In genomic region chr10:119113805-119114732, GRCh38 we compare ENCODE assay signal across 1 cellular context.
A peak's percentile ranks its signal among the peaks of the same experiment; 100 is the strongest.
TF ChIP-seq lines count a peak whose summit lies in the region.

No MANE protein-coding gene starts in this region.

TF ChIP-seq in HepG2, 621 proteins besides CTCF, POLR2A, EP300 and RAD21 (continued from another document and continues in another):
- TF ChIP-seq CBX5 (CRISPR knock-in tag; IDR thresholded peaks at IDR 0.05; ENCODE audit: borderline replicate concordance) (peak; percentile 81; the same call in 1 of the 2 replicates), SALL1 (CRISPR knock-in tag; IDR thresholded peaks at IDR 0.05) (peak; percentile 99), SNAPC4 (CRISPR knock-in tag; IDR thresholded peaks at IDR 0.05) (0 out of 2 replicates have a peak, but pooled peaks have one; percentile 23), NONO (IDR thresholded peaks at IDR 0.05) (no peak), NONO (CRISPR knock-in tag; conservative IDR thresholded peaks at IDR 0.05) (no peak), KDM6A (CRISPR knock-in tag; IDR thresholded peaks at IDR 0.05; ENCODE audit: low read depth) (peak; percentile 88), RCOR2 (CRISPR knock-in tag; IDR thresholded peaks at IDR 0.05) (peak; percentile 47; the same call in 1 of the 2 replicates), SKIL (CRISPR knock-in tag; IDR thresholded peaks at IDR 0.05; ENCODE audit: borderline replicate concordance) (peak; percentile 54; the same call in 1 of the 2 replicates), DNMT1 (CRISPR knock-in tag; IDR thresholded peaks at IDR 0.05) (0 out of 2 replicates have a peak, but pooled peaks have one; percentile 71), ZNF839 (CRISPR knock-in tag; IDR thresholded peaks at IDR 0.05; ENCODE audit: borderline replicate concordance) (no peak), STAG1 (CRISPR knock-in tag; IDR thresholded peaks at IDR 0.05) (peak; percentile 16; the same call in 1 of the 2 replicates), ZNF12 (CRISPR knock-in tag; IDR thresholded peaks at IDR 0.05) (peak; percentile 26; the same call in 1 of the 2 replicates), KLF12 (CRISPR knock-in tag; IDR thresholded peaks at IDR 0.05; ENCODE audit: borderline replicate concordance) (no peak), HIVEP1 (CRISPR knock-in tag; IDR thresholded peaks at IDR 0.05) (peak; percentile 63; the same call in 1 of the 2 replicates), NBN (conservative IDR thresholded peaks at IDR 0.05) (no peak), ERF (CRISPR knock-in tag; IDR thresholded peaks at IDR 0.05) (peak; percentile 76; the same call in 1 of the 2 replicates), SMARCE1 (IDR thresholded peaks at IDR 0.05; ENCODE audit: borderline replicate concordance) (peak; percentile 48; the same call in 1 of the 2 replicates), JUNB (CRISPR knock-in tag; IDR thresholded peaks at IDR 0.05; ENCODE audit: borderline replicate concordance) (peak; percentile 78; the same call in 1 of the 2 replicates), GLI4 (CRISPR knock-in tag; IDR thresholded peaks at IDR 0.05; ENCODE audit: borderline replicate concordance) (no peak), ZNF367 (CRISPR knock-in tag; IDR thresholded peaks at IDR 0.05; ENCODE audit: borderline replicate concordance) (no peak), ZNF674 (CRISPR knock-in tag; IDR thresholded peaks at IDR 0.05; ENCODE audit: low read depth) (0 out of 2 replicates have a peak, but pooled peaks have one; percentile 28), ZNF749 (CRISPR knock-in tag; IDR thresholded peaks at IDR 0.05; ENCODE audit: borderline replicate concordance) (no peak), MXD4 (CRISPR knock-in tag; IDR thresholded peaks at IDR 0.05) (peak; percentile 53; the same call in 1 of the 2 replicates), DR1 (CRISPR knock-in tag; IDR thresholded peaks at IDR 0.05) (no peak), NR2F2 (IDR thresholded peaks at IDR 0.05; ENCODE audit: borderline replicate concordance, low read depth) (peak; percentile 54; the same call in 1 of the 2 replicates), NFE2L1 (CRISPR knock-in tag; IDR thresholded peaks at IDR 0.05; ENCODE audit: borderline replicate concordance) (no peak), MLXIP (CRISPR knock-in tag; IDR thresholded peaks at IDR 0.05; ENCODE audit: borderline replicate concordance) (no peak), ZNF335 (CRISPR knock-in tag; IDR thresholded peaks at IDR 0.05) (peak; percentile 75; the same call in 1 of the 2 replicates), ZNF331 (CRISPR knock-in tag; IDR thresholded peaks at IDR 0.05) (peak; percentile 65; the same call in 1 of the 2 replicates), SIX4 (CRISPR knock-in tag; IDR thresholded peaks at IDR 0.05) (peak; percentile 63; the same call in 1 of the 2 replicates), PAF1 (CRISPR knock-in tag; IDR thresholded peaks at IDR 0.05) (no peak), SNAPC2 (CRISPR knock-in tag; IDR thresholded peaks at IDR 0.05) (no peak), SALL2 (CRISPR knock-in tag; IDR thresholded peaks at IDR 0.05) (peak; percentile 52; the same call in 1 of the 2 replicates)
- TF ChIP-seq, protein P1, sequence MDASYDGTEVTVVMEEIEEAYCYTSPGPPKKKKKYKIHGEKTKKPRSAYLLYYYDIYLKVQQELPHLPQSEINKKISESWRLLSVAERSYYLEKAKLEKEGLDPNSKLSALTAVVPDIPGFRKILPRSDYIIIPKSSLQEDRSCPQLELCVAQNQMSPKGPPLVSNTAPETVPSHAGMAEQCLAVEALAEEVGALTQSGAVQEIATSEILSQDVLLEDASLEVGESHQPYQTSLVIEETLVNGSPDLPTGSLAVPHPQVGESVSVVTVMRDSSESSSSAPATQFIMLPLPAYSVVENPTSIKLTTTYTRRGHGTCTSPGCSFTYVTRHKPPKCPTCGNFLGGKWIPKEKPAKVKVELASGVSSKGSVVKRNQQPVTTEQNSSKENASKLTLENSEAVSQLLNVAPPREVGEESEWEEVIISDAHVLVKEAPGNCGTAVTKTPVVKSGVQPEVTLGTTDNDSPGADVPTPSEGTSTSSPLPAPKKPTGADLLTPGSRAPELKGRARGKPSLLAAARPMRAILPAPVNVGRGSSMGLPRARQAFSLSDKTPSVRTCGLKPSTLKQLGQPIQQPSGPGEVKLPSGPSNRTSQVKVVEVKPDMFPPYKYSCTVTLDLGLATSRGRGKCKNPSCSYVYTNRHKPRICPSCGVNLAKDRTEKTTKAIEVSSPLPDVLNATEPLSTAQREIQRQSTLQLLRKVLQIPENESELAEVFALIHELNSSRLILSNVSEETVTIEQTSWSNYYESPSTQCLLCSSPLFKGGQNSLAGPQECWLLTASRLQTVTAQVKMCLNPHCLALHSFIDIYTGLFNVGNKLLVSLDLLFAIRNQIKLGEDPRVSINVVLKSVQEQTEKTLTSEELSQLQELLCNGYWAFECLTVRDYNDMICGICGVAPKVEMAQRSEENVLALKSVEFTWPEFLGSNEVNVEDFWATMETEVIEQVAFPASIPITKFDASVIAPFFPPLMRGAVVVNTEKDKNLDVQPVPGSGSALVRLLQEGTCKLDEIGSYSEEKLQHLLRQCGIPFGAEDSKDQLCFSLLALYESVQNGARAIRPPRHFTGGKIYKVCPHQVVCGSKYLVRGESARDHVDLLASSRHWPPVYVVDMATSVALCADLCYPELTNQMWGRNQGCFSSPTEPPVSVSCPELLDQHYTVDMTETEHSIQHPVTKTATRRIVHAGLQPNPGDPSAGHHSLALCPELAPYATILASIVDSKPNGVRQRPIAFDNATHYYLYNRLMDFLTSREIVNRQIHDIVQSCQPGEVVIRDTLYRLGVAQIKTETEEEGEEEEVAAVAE (CRISPR knock-in tag; IDR thresholded peaks at IDR 0.05; ENCODE audit: borderline replicate concordance), result peak; percentile 54; the same call in 1 of the 2 replicates
- TF ChIP-seq, protein P2, sequence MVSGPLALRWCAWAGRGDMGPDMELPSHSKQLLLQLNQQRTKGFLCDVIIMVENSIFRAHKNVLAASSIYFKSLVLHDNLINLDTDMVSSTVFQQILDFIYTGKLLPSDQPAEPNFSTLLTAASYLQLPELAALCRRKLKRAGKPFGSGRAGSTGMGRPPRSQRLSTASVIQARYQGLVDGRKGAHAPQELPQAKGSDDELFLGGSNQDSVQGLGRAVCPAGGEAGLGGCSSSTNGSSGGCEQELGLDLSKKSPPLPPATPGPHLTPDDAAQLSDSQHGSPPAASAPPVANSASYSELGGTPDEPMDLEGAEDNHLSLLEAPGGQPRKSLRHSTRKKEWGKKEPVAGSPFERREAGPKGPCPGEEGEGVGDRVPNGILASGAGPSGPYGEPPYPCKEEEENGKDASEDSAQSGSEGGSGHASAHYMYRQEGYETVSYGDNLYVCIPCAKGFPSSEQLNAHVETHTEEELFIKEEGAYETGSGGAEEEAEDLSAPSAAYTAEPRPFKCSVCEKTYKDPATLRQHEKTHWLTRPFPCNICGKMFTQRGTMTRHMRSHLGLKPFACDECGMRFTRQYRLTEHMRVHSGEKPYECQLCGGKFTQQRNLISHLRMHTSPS (CRISPR knock-in tag; IDR thresholded peaks at IDR 0.05; ENCODE audit: low read depth), result no peak
- TF ChIP-seq, protein P3, sequence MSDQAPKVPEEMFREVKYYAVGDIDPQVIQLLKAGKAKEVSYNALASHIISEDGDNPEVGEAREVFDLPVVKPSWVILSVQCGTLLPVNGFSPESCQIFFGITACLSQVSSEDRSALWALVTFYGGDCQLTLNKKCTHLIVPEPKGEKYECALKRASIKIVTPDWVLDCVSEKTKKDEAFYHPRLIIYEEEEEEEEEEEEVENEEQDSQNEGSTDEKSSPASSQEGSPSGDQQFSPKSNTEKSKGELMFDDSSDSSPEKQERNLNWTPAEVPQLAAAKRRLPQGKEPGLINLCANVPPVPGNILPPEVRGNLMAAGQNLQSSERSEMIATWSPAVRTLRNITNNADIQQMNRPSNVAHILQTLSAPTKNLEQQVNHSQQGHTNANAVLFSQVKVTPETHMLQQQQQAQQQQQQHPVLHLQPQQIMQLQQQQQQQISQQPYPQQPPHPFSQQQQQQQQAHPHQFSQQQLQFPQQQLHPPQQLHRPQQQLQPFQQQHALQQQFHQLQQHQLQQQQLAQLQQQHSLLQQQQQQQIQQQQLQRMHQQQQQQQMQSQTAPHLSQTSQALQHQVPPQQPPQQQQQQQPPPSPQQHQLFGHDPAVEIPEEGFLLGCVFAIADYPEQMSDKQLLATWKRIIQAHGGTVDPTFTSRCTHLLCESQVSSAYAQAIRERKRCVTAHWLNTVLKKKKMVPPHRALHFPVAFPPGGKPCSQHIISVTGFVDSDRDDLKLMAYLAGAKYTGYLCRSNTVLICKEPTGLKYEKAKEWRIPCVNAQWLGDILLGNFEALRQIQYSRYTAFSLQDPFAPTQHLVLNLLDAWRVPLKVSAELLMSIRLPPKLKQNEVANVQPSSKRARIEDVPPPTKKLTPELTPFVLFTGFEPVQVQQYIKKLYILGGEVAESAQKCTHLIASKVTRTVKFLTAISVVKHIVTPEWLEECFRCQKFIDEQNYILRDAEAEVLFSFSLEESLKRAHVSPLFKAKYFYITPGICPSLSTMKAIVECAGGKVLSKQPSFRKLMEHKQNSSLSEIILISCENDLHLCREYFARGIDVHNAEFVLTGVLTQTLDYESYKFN (CRISPR knock-in tag; conservative IDR thresholded peaks at IDR 0.05), result peak; percentile 98
- TF ChIP-seq, protein P4, sequence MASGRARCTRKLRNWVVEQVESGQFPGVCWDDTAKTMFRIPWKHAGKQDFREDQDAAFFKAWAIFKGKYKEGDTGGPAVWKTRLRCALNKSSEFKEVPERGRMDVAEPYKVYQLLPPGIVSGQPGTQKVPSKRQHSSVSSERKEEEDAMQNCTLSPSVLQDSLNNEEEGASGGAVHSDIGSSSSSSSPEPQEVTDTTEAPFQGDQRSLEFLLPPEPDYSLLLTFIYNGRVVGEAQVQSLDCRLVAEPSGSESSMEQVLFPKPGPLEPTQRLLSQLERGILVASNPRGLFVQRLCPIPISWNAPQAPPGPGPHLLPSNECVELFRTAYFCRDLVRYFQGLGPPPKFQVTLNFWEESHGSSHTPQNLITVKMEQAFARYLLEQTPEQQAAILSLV (CRISPR knock-in tag; IDR thresholded peaks at IDR 0.05; ENCODE audit: borderline replicate concordance), result no peak
